Comparison of ENCODE assay signal across 8 cellular contexts in the genomic region with DNA sequence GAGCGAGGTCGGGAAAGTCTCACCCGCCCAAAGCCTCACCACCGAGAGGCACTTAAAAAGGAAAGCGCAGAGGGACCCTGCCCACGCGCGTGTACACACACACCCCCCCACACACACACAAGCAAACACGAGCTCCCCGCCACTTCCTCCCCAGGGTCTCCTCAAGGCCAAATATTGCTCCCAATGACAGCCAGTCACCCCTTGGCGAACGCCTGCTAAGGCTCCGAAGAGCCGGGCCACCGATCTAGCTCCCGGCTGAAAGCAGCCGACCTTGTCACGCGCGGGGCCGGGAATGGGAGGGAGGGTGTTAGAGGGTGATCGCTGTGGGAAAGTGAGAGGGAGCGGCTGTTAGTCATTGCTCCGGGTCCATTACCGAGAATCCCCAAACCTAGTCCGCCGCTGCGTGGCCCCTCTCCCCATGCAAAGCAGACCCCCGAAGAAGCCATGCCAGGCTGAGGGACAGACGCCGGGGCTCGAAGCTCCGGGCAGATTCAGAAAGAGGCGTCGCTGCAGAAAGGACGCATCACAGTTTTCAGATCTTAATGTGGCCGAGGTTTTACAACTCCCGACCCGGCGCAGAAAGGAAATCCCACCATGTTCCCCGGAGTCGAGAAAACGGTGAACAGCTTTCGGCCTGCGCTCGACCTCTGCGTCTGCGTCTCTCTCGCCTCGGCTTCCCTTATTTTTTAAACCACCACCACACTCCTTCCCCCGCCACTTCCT. TPM values are rescaled to one million over a fixed set of nuclear protein-coding genes. Genes with fewer than 3 reads are reported as not detected.
DNase-seq lines count a peak whose midpoint lies in the region; ATAC-seq and TF ChIP-seq lines count a peak whose summit lies in the region.

No MANE protein-coding gene starts in this region.

- H3K27ac Mint-ChIP-seq in endothelial cell (ENCODE audit: unreplicated experiment), result peak overlapping the region; percentile 96

- TF ChIP-seq CTCF in RWPE2 (IDR thresholded peaks at IDR 0.05; ENCODE audit: poor library complexity, severe bottlenecking) (no peak), endothelial cell (IDR thresholded peaks at IDR 0.05; ENCODE audit: unreplicated experiment) (no peak)

- peaks cover 40% of the 10 kb centered on the region for H3K4me1 Mint-ChIP-seq in activated T-cell treated with anti-CD3 and anti-CD28 coated beads, Interleukin-2, amount 50 U/mL, for 4 hours (ENCODE audit: low read depth)
- peaks cover 54% of the 10 kb centered on the region for H3K4me1 Mint-ChIP-seq in endothelial cell (ENCODE audit: unreplicated experiment)

- H3K9me3 Mint-ChIP-seq in activated T-cell treated with anti-CD3 and anti-CD28 coated beads, Interleukin-2, amount 50 U/mL, for 4 hours, result no peaks in the 10 kb centered on the region
- H3K9me3 Mint-ChIP-seq in endothelial cell (ENCODE audit: unreplicated experiment), result no peaks in the 10 kb centered on the region

- peak overlapping the region; percentile 72 to 79 for H3K9ac ChIP-seq in mucosa of rectum (ENCODE audit: low read depth in 1 of 2, low read length in 2 of 2)

- DNase-seq in activated T-cell treated with anti-CD3 and anti-CD28 coated beads, Interleukin-2, amount 50 U/mL, for 4 hours, result no peak
- DNase-seq in activated T-cell treated with anti-CD3 and anti-CD28 coated beads for 4 hours (no peak), RWPE2 (ENCODE audit: low spot score) (peak; percentile 69), endothelial cell (ENCODE audit: low spot score) (peak; percentile 51)

- peak overlapping the region; percentile 71 for H3K4me3 Mint-ChIP-seq in activated T-cell treated with anti-CD3 and anti-CD28 coated beads, Interleukin-2, amount 50 U/mL, for 4 hours
- H3K4me3 Mint-ChIP-seq in endothelial cell (ENCODE audit: unreplicated experiment), result peak overlapping the region; percentile 99

- ATAC-seq in activated T-cell treated with anti-CD3 and anti-CD28 coated beads, Interleukin-2, amount 50 U/mL, for 4 hours, result peak in 1 of 2 donors; percentile 15
- ATAC-seq in RWPE2 (ENCODE audit: low read depth), result peak; percentile 29
- ATAC-seq in GM19463 (IDR thresholded peaks at IDR 0.05; ENCODE audit: unreplicated experiment), result no peak
- ATAC-seq in HG02642 (IDR thresholded peaks at IDR 0.05; ENCODE audit: poor library complexity, unreplicated experiment), result no peak
- ATAC-seq in HG02884 (IDR thresholded peaks at IDR 0.05; ENCODE audit: unreplicated experiment), result no peak

- H3K36me3 ChIP-seq in RWPE2 (ENCODE audit: low read depth) (no peaks in the 10 kb centered on the region), mucosa of rectum (ENCODE audit: control insufficient read depth in 2 of 2, insufficient read depth in 2 of 2, low read length in 2 of 2) (peaks cover 0 to 3% of the 10 kb centered on the region in 2 donors)

- peaks cover 22% of the 10 kb centered on the region for H3K27me3 ChIP-seq in RWPE2 (ENCODE audit: insufficient read depth, poor library complexity, severe bottlenecking)
- peaks cover 15 to 17% of the 10 kb centered on the region in 2 donors for H3K27me3 ChIP-seq in mucosa of rectum (ENCODE audit: control insufficient read depth in 2 of 2, insufficient read depth in 2 of 2, low read length in 2 of 2)

- no peaks in the 10 kb centered on the region for H3K4me1 ChIP-seq in RWPE2 (ENCODE audit: insufficient read depth, poor library complexity, severe bottlenecking)
- H3K4me1 ChIP-seq in mucosa of rectum (ENCODE audit: control insufficient read depth in 2 of 2, insufficient read depth in 2 of 2, low read length in 2 of 2), result peaks cover 18 to 24% of the 10 kb centered on the region in 2 donors

- no peaks in the 10 kb centered on the region for H3K9me3 ChIP-seq in RWPE2 (ENCODE audit: severe bottlenecking)
- no peaks in the 10 kb centered on the region for H3K9me3 ChIP-seq in mucosa of rectum (ENCODE audit: control insufficient read depth in 2 of 2, low read length in 2 of 2)

- peak overlapping the region; percentile 17 for H3K27ac ChIP-seq in RWPE2 (ENCODE audit: poor library complexity, severe bottlenecking)
- peak overlapping the region; percentile 80 to 81 for H3K27ac ChIP-seq in mucosa of rectum (ENCODE audit: low read depth in 2 of 2, low read length in 2 of 2)

- H3K4me3 ChIP-seq in RWPE2 (ENCODE audit: severe bottlenecking) (peak overlapping the region; percentile 40), mucosa of rectum (ENCODE audit: low read length in 2 of 2) (peak overlapping the region; percentile 76)

- peaks cover 77% of the 10 kb centered on the region for H3K27me3 Mint-ChIP-seq in activated T-cell treated with anti-CD3 and anti-CD28 coated beads, Interleukin-2, amount 50 U/mL, for 4 hours (ENCODE audit: low read depth)
- peaks cover 30% of the 10 kb centered on the region for H3K27me3 Mint-ChIP-seq in endothelial cell (ENCODE audit: unreplicated experiment)

- H3K36me3 Mint-ChIP-seq in activated T-cell treated with anti-CD3 and anti-CD28 coated beads, Interleukin-2, amount 50 U/mL, for 4 hours (ENCODE audit: insufficient read depth), result no peaks in the 10 kb centered on the region
- peaks cover 52% of the 10 kb centered on the region for H3K36me3 Mint-ChIP-seq in endothelial cell (ENCODE audit: low read depth, unreplicated experiment)

RNA-seq across cellular contexts. Expression of gene BMP4, which starts 2.6 kb away (rescaled TPM):
- under 1 TPM; 0.11 to 0.30 (median 0.27) TPM for total RNA-seq in activated T-cell treated with anti-CD3 and anti-CD28 coated beads, Interleukin-2, amount 50 U/mL, for 4 hours
- 101 TPM for total RNA-seq in endothelial cell (ENCODE audit: unreplicated experiment)

Comparison
In these comparisons a context has a peak if more than half of its experiments do, and no peak if none do; other contexts are left out.
1. DNase-seq: peak in RWPE2 (single experiment) and endothelial cell (single experiment); none in activated T-cell treated with anti-CD3 and anti-CD28 coated beads, Interleukin-2, amount 50 U/mL, for 4 hours (single experiment) and activated T-cell treated with anti-CD3 and anti-CD28 coated beads for 4 hours (single experiment).
2. RNA of gene BMP4, which starts 2.6 kb away (total RNA-seq): 101 TPM in endothelial cell (single experiment); 0.11 to 0.30 TPM in activated T-cell treated with anti-CD3 and anti-CD28 coated beads, Interleukin-2, amount 50 U/mL, for 4 hours; every median in the first group is over 10 times any median in the second.